1 cellular context compared by ENCODE assay signal in the genomic region with DNA sequence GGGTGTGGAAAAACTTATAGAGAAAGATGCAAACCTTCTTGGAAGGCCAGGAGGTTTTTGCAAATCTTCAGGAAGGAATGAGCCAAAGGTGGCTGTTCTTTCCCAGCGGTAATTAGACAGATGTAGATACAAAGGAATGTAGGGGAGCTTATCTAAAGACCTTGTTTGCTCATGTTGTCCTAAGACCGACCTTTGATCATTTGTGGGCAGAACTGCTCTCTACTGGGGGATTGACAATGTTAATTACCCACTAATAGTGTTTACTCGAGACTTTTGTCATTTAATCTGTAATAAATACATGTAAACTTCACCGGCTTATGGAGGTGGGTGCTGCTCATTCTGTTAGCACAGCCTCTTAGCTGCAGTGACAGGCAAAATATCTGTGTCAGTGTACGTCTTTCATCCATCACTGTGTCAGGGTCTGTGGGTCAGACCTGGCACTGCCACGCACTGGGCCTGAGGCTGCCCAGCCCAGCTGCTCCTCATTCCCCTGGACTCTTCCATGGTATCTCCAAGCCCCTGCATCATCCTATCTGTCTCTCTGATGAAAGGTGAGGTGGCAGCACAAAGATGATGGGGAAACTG.
TF ChIP-seq lines count a peak whose summit lies in the region.

No MANE protein-coding gene starts in this region.

TF ChIP-seq in HepG2, 621 proteins besides CTCF, POLR2A, EP300 and RAD21 (continued from another document):
- TF ChIP-seq ZNF598 (CRISPR knock-in tag; IDR thresholded peaks at IDR 0.05; ENCODE audit: borderline replicate concordance): no peak
- TF ChIP-seq TAF1 (CRISPR knock-in tag; IDR thresholded peaks at IDR 0.05): no peak
- no peak for TF ChIP-seq ZNF143 (CRISPR knock-in tag; IDR thresholded peaks at IDR 0.05)
- no peak for TF ChIP-seq ZNF33A (CRISPR knock-in tag; IDR thresholded peaks at IDR 0.05; ENCODE audit: borderline replicate concordance)
- TF ChIP-seq, protein P1, sequence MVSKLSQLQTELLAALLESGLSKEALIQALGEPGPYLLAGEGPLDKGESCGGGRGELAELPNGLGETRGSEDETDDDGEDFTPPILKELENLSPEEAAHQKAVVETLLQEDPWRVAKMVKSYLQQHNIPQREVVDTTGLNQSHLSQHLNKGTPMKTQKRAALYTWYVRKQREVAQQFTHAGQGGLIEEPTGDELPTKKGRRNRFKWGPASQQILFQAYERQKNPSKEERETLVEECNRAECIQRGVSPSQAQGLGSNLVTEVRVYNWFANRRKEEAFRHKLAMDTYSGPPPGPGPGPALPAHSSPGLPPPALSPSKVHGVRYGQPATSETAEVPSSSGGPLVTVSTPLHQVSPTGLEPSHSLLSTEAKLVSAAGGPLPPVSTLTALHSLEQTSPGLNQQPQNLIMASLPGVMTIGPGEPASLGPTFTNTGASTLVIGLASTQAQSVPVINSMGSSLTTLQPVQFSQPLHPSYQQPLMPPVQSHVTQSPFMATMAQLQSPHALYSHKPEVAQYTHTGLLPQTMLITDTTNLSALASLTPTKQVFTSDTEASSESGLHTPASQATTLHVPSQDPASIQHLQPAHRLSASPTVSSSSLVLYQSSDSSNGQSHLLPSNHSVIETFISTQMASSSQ (IDR thresholded peaks at IDR 0.05; ENCODE audit: low read depth): no peak
- TF ChIP-seq, protein P1 (CRISPR knock-in tag; IDR thresholded peaks at IDR 0.05; ENCODE audit: borderline replicate concordance): peak; percentile 47; the same call in 1 of the 2 replicates
- TF ChIP-seq RBFOX2 (IDR thresholded peaks at IDR 0.05; ENCODE audit: low read depth, low read length): no peak
- TF ChIP-seq HNF4G (IDR thresholded peaks at IDR 0.05; ENCODE audit: borderline replicate concordance, low read depth, low read length): peak; percentile 72
- TF ChIP-seq HNF4G (CRISPR knock-in tag; IDR thresholded peaks at IDR 0.05; ENCODE audit: borderline replicate concordance, low read depth): 0 out of 2 replicates have a peak, but pooled peaks have one; percentile 33
- no peak for TF ChIP-seq GLI4 (CRISPR knock-in tag; IDR thresholded peaks at IDR 0.05; ENCODE audit: borderline replicate concordance)
- no peak for TF ChIP-seq CBX2 (IDR thresholded peaks at IDR 0.05; ENCODE audit: low read depth, low read length)
- TF ChIP-seq CBX2 (CRISPR knock-in tag; IDR thresholded peaks at IDR 0.05; ENCODE audit: low read depth): no peak
- no peak for TF ChIP-seq SETDB1 (CRISPR knock-in tag; IDR thresholded peaks at IDR 0.05; ENCODE audit: borderline replicate concordance)
- no peak for TF ChIP-seq ZNF317 (CRISPR knock-in tag; IDR thresholded peaks at IDR 0.05)
- TF ChIP-seq RELA (CRISPR knock-in tag; IDR thresholded peaks at IDR 0.05): no peak
- TF ChIP-seq ZBTB42 (CRISPR knock-in tag; IDR thresholded peaks at IDR 0.05): no peak
- TF ChIP-seq NFKBIZ (CRISPR knock-in tag; IDR thresholded peaks at IDR 0.05): no peak
- TF ChIP-seq ZFP82 (CRISPR knock-in tag; IDR thresholded peaks at IDR 0.05; ENCODE audit: borderline replicate concordance): no peak
- TF ChIP-seq, protein P2, sequence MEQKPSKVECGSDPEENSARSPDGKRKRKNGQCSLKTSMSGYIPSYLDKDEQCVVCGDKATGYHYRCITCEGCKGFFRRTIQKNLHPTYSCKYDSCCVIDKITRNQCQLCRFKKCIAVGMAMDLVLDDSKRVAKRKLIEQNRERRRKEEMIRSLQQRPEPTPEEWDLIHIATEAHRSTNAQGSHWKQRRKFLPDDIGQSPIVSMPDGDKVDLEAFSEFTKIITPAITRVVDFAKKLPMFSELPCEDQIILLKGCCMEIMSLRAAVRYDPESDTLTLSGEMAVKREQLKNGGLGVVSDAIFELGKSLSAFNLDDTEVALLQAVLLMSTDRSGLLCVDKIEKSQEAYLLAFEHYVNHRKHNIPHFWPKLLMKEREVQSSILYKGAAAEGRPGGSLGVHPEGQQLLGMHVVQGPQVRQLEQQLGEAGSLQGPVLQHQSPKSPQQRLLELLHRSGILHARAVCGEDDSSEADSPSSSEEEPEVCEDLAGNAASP (CRISPR knock-in tag; IDR thresholded peaks at IDR 0.05; ENCODE audit: borderline replicate concordance): no peak
- no peak for TF ChIP-seq SMAD1 (CRISPR knock-in tag; IDR thresholded peaks at IDR 0.05; ENCODE audit: borderline replicate concordance, low read depth)
- TF ChIP-seq ZNF607 (CRISPR knock-in tag; IDR thresholded peaks at IDR 0.05; ENCODE audit: borderline replicate concordance): no peak
- peak; percentile 98 for TF ChIP-seq HHEX (CRISPR knock-in tag; IDR thresholded peaks at IDR 0.05)
- TF ChIP-seq MTA1 (CRISPR knock-in tag; IDR thresholded peaks at IDR 0.05; ENCODE audit: borderline replicate concordance): no peak
- TF ChIP-seq, protein P3, sequence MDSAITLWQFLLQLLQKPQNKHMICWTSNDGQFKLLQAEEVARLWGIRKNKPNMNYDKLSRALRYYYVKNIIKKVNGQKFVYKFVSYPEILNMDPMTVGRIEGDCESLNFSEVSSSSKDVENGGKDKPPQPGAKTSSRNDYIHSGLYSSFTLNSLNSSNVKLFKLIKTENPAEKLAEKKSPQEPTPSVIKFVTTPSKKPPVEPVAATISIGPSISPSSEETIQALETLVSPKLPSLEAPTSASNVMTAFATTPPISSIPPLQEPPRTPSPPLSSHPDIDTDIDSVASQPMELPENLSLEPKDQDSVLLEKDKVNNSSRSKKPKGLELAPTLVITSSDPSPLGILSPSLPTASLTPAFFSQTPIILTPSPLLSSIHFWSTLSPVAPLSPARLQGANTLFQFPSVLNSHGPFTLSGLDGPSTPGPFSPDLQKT (CRISPR knock-in tag; IDR thresholded peaks at IDR 0.05; ENCODE audit: borderline replicate concordance): no peak
- TF ChIP-seq, protein P4, sequence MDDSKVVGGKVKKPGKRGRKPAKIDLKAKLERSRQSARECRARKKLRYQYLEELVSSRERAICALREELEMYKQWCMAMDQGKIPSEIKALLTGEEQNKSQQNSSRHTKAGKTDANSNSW (CRISPR knock-in tag; IDR thresholded peaks at IDR 0.05; ENCODE audit: borderline replicate concordance): no peak
- TF ChIP-seq SOX13 (IDR thresholded peaks at IDR 0.05): no peak
- peak in 1 of 2 experiments; percentile 85; a peak in 2 of 4 replicates for TF ChIP-seq SOX13 (CRISPR knock-in tag; conservative IDR thresholded peaks at IDR 0.05 in 1 of 2, IDR thresholded peaks at IDR 0.05 in 1 of 2)
- peak in 1 of 2 experiments; percentile 69; a peak in 1 of 4 replicates for TF ChIP-seq NR2F1 (CRISPR knock-in tag; IDR thresholded peaks at IDR 0.05)
- TF ChIP-seq GATA4 (IDR thresholded peaks at IDR 0.05; ENCODE audit: borderline replicate concordance, low read depth): 0 out of 2 replicates have a peak, but pooled peaks have one; percentile 59
- TF ChIP-seq, protein P5, sequence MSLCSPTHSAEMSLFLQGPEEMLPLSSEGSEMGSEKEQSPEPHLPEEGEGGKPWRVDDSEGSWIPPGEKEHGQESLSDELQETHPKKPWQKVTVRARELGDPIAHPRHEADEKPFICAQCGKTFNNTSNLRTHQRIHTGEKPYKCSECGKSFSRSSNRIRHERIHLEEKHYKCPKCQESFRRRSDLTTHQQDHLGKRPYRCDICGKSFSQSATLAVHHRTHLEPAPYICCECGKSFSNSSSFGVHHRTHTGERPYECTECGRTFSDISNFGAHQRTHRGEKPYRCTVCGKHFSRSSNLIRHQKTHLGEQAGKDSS (CRISPR knock-in tag; IDR thresholded peaks at IDR 0.05; ENCODE audit: borderline replicate concordance, low read depth): no peak
- TF ChIP-seq, protein P6, sequence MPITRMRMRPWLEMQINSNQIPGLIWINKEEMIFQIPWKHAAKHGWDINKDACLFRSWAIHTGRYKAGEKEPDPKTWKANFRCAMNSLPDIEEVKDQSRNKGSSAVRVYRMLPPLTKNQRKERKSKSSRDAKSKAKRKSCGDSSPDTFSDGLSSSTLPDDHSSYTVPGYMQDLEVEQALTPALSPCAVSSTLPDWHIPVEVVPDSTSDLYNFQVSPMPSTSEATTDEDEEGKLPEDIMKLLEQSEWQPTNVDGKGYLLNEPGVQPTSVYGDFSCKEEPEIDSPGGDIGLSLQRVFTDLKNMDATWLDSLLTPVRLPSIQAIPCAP (CRISPR knock-in tag; IDR thresholded peaks at IDR 0.05; ENCODE audit: low read depth): no peak
- peak; percentile 88 for TF ChIP-seq NR2F6 (IDR thresholded peaks at IDR 0.05)
- TF ChIP-seq NR2F6 (CRISPR knock-in tag; IDR thresholded peaks at IDR 0.05): peak; percentile 20; the same call in 1 of the 2 replicates
- 0 out of 2 replicates have a peak, but pooled peaks have one; percentile 19 for TF ChIP-seq FOXO1 (CRISPR knock-in tag; IDR thresholded peaks at IDR 0.05)
- TF ChIP-seq SIX1 (CRISPR knock-in tag; IDR thresholded peaks at IDR 0.05; ENCODE audit: borderline replicate concordance): peak; percentile 94
- no peak for TF ChIP-seq ZNF546 (CRISPR knock-in tag; conservative IDR thresholded peaks at IDR 0.05)
- no peak for TF ChIP-seq ZNF296 (CRISPR knock-in tag; conservative IDR thresholded peaks at IDR 0.05)
